In genomic region chr5:125189451-125190051, GRCh38 we compare ENCODE assay signal across 22 cellular contexts.
DNase-seq lines count a peak whose midpoint lies in the region; FAIRE-seq and TF ChIP-seq lines count a peak whose summit lies in the region.
"Had no signal": no experiment of that assay in that cellular context is flagged by ENCODE, and none has a peak within 500 bp of the region (broad histone marks: within the 10 kb centered on the region; RNA-seq: fewer than 3 reads in every experiment).

No MANE protein-coding gene starts in this region.

- H2BK15ac ChIP-seq in H9 (ENCODE audit: low read depth, low read length), result no peak overlapping the region

- intact Hi-C loops in endothelial cell of umbilical vein (cut with micrococcal nuclease), result no loop called here
- intact Hi-C loops in posterior cingulate gyrus (cut with DNase I), result no loop called here
- intact Hi-C loops in ovary (cut with DNase I), result no loop called here

- no peak overlapping the region for H3K27ac ChIP-seq in GM23248
- H3K27ac ChIP-seq in endothelial cell of umbilical vein (ENCODE audit: insufficient read depth, low read depth, low read length), result no peak overlapping the region
- H3K27ac ChIP-seq in H9 (ENCODE audit: insufficient read length, low read depth, low read length), result no peak overlapping the region
- H3K27ac ChIP-seq in ovary, result no peak overlapping the region
- H3K27ac ChIP-seq: thoracic aorta had no signal

- H3K27me3 ChIP-seq in GM23248 (replicated peaks; ENCODE audit: insufficient read depth), result no peaks in the 10 kb centered on the region
- no peaks in the 10 kb centered on the region for H3K27me3 ChIP-seq in endothelial cell of umbilical vein (ENCODE audit: control insufficient read depth in 2 of 2, insufficient read depth in 2 of 2, low read length in 2 of 2)
- no peaks in the 10 kb centered on the region for H3K27me3 ChIP-seq in H9 (ENCODE audit: insufficient read depth, low read length)
- no peaks in the 10 kb centered on the region for H3K27me3 ChIP-seq in ovary

- no peaks in the 10 kb centered on the region for H3K23me2 ChIP-seq in H9 (ENCODE audit: insufficient read length, low read depth, low read length, poor library complexity, severe bottlenecking)

- H3K27me3 Mint-ChIP-seq in nephron progenitor cell (ENCODE audit: low read depth, poor library complexity) (no peaks in the 10 kb centered on the region), H9 (ENCODE audit: low read depth) (no peaks in the 10 kb centered on the region; the same call in 1 of the 2 replicates)
- H3K27me3 Mint-ChIP-seq: activated naive CD8-positive, alpha-beta T cell treated with anti-CD3 and anti-CD28 coated beads for 36 hours; memory B cell had no signal

- H2AK5ac ChIP-seq in H9 (ENCODE audit: insufficient read length, low read length), result no peak overlapping the region

- dilution Hi-C loops in endothelial cell of umbilical vein (cut with MboI; ENCODE audit: extremely low pct_ligation_motif_present, low sequenced_read_pairs), result no loop called here

- H3K4me3 ChIP-seq in GM23248 (no peak overlapping the region), endothelial cell of umbilical vein (replicated peaks in 1 of 3; ENCODE audit: insufficient read depth in 1 of 3, low read depth in 1 of 3, low read length in 3 of 3) (no peak overlapping the region), ovary (no peak overlapping the region)
- H3K4me3 ChIP-seq: thoracic aorta had no signal

- H4K8ac ChIP-seq in H9 (replicated peaks; ENCODE audit: insufficient read length, low read depth, low read length), result no peak overlapping the region

- no peak overlapping the region for H3K4ac ChIP-seq in H9 (ENCODE audit: low read depth, low read length)

- H3K4me3 Mint-ChIP-seq in nephron progenitor cell (no peak overlapping the region), H9 (no peak overlapping the region)
- H3K4me3 Mint-ChIP-seq: activated naive CD8-positive, alpha-beta T cell treated with anti-CD3 and anti-CD28 coated beads for 36 hours; HFFc6; memory B cell; natural killer cell; WTC11 had no signal

- H3K14ac ChIP-seq in H9 (ENCODE audit: insufficient read depth, low read length), result no peak overlapping the region

- H3K9ac ChIP-seq in GM23248 (no peak overlapping the region), endothelial cell of umbilical vein (replicated peaks; ENCODE audit: extremely low read depth, insufficient read depth, low read length) (no peak overlapping the region), H9 (ENCODE audit: extremely low read depth, insufficient read length, low read length) (no peak overlapping the region)

- POLR2A ChIA-PET in endothelial cell of umbilical vein (lab: Charles Lee), result no interaction called here

- no peaks in the 10 kb centered on the region for H3F3A ChIP-seq in GM23248 (ENCODE audit: insufficient read depth)

- DNase-seq in GM23248 (peak; percentile 50), M059J (ENCODE audit: low read depth) (peak; percentile 58), endothelial cell of umbilical vein (ENCODE audit: low read depth, low spot score) (peak; percentile 8), nephron progenitor cell (no peak), posterior cingulate gyrus (no peak), H9 (no peak), islet precursor cell (no peak), ovary (no peak)
- DNase-seq: activated naive CD8-positive, alpha-beta T cell treated with anti-CD3 and anti-CD28 coated beads for 36 hours; COR-L47; dermis blood vessel endothelial cell; HFFc6; kidney; natural killer cell; NCI-H2029; NCI-H510A treated with DMSO at 0.1 percent for 48 hours; SHP77; stimulated activated CD4-positive, alpha-beta T cell treated with anti-CD3 and anti-CD28 coated beads, Interleukin-12 subunit alpha, Interleukin-12 subunit beta, amount 100 ng/mL, for 4 hours had no signal

- TF ChIP-seq EP300 in ovary (IDR thresholded peaks at IDR 0.05), result no peak

- in situ Hi-C loops in GM23248 (cut with MboI), result no loop called here

- H3K27ac Mint-ChIP-seq in nephron progenitor cell (peak overlapping the region; percentile 69), H9 (no peak overlapping the region)
- H3K27ac Mint-ChIP-seq: activated naive CD8-positive, alpha-beta T cell treated with anti-CD3 and anti-CD28 coated beads for 36 hours; HFFc6; memory B cell; natural killer cell; WTC11 had no signal

- no peak overlapping the region for H2BK120ac ChIP-seq in H9 (ENCODE audit: low read depth, low read length, poor library complexity, severe bottlenecking)

- H2AFZ ChIP-seq in GM23248, result no peak overlapping the region
- no peak overlapping the region for H2AFZ ChIP-seq in endothelial cell of umbilical vein (ENCODE audit: low read depth, low read length)
- no peak overlapping the region for H2AFZ ChIP-seq in H9 (ENCODE audit: low read length)

- H4K20me1 ChIP-seq in GM23248 (ENCODE audit: insufficient read depth) (no peaks in the 10 kb centered on the region), endothelial cell of umbilical vein (replicated peaks; ENCODE audit: control insufficient read depth, extremely low read depth, insufficient read depth, low read length) (no peaks in the 10 kb centered on the region), H9 (ENCODE audit: control insufficient read depth, insufficient read depth, insufficient read length) (no peaks in the 10 kb centered on the region)

- H3K79me2 ChIP-seq in GM23248 (ENCODE audit: insufficient read depth), result no peaks in the 10 kb centered on the region
- H3K79me2 ChIP-seq in endothelial cell of umbilical vein (ENCODE audit: control insufficient read depth, insufficient read depth, low read length), result no peaks in the 10 kb centered on the region
- H3K79me2 ChIP-seq in H9 (ENCODE audit: insufficient read depth, low read length), result no peaks in the 10 kb centered on the region

- H3K4me1 Mint-ChIP-seq in nephron progenitor cell, result peaks cover 62% of the 10 kb centered on the region
- H3K4me1 Mint-ChIP-seq in H9, result peaks cover 30 to 32% of the 10 kb centered on the region in 2 experiments
- H3K4me1 Mint-ChIP-seq: activated naive CD8-positive, alpha-beta T cell treated with anti-CD3 and anti-CD28 coated beads for 36 hours; natural killer cell had no signal

- no peak overlapping the region for H2BK5ac ChIP-seq in H9 (ENCODE audit: insufficient read length, low read length)

- H3T11ph ChIP-seq in H9 (ENCODE audit: low read length), result no peak overlapping the region

- H3K4me2 ChIP-seq in GM23248 (ENCODE audit: unreplicated experiment), result no peak overlapping the region
- H3K4me2 ChIP-seq in endothelial cell of umbilical vein (ENCODE audit: insufficient read depth, low read length), result no peak overlapping the region
- no peak overlapping the region for H3K4me2 ChIP-seq in H9 (ENCODE audit: insufficient read depth, insufficient read length, low read length)

- H3K23ac ChIP-seq in H9 (ENCODE audit: insufficient read length, low read depth, low read length), result no peak overlapping the region

- H2BK12ac ChIP-seq in H9 (ENCODE audit: insufficient read length, low read depth, low read length), result no peak overlapping the region

- no peaks in the 10 kb centered on the region for H3K9me3 Mint-ChIP-seq in nephron progenitor cell
- no peaks in the 10 kb centered on the region for H3K9me3 Mint-ChIP-seq in H9
- H3K9me3 Mint-ChIP-seq: activated naive CD8-positive, alpha-beta T cell treated with anti-CD3 and anti-CD28 coated beads for 36 hours; HFFc6; memory B cell; natural killer cell had no signal

- H3K36me3 ChIP-seq in GM23248 (ENCODE audit: low read depth) (no peaks in the 10 kb centered on the region), endothelial cell of umbilical vein (ENCODE audit: control insufficient read depth in 2 of 2, extremely low read depth in 1 of 2, insufficient read depth in 2 of 2, low read length in 2 of 2) (no peaks in the 10 kb centered on the region), ovary (no peaks in the 10 kb centered on the region)
- H3K36me3 ChIP-seq: thoracic aorta had no signal

- no peaks in the 10 kb centered on the region for H3K9me1 ChIP-seq in endothelial cell of umbilical vein (replicated peaks; ENCODE audit: control insufficient read depth, extremely low read depth, insufficient read depth, low read length)

- H2BK20ac ChIP-seq in H9 (ENCODE audit: low read depth, low read length, poor library complexity, severe bottlenecking), result no peak overlapping the region

- no peak overlapping the region for H3K56ac ChIP-seq in H9 (ENCODE audit: insufficient read length, low read depth, low read length)

- no peak overlapping the region for H4K91ac ChIP-seq in H9 (ENCODE audit: insufficient read length, low read depth, low read length)

- H3K18ac ChIP-seq in H9 (ENCODE audit: insufficient read length, low read depth, low read length), result no peak overlapping the region

- no TSS peak for BruUV-seq in endothelial cell of umbilical vein (replicated peaks; lab: Mats Ljungman, UMichigan)

- no peaks in the 10 kb centered on the region for H3K79me1 ChIP-seq in H9 (ENCODE audit: insufficient read depth, low read depth, low read length, poor library complexity, severe bottlenecking)

- H3K9me3 ChIP-seq in GM23248 (ENCODE audit: low read depth) (no peaks in the 10 kb centered on the region), endothelial cell of umbilical vein (replicated peaks; ENCODE audit: control insufficient read depth, insufficient read depth, low read length) (no peaks in the 10 kb centered on the region), H9 (ENCODE audit: control insufficient read depth, low read depth, low read length) (no peaks in the 10 kb centered on the region), ovary (no peaks in the 10 kb centered on the region)
- H3K9me3 ChIP-seq: thoracic aorta had no signal

- H3K4me1 ChIP-seq in GM23248 (ENCODE audit: insufficient read depth), result no peaks in the 10 kb centered on the region
- H3K4me1 ChIP-seq in endothelial cell of umbilical vein (ENCODE audit: control insufficient read depth, extremely low read depth, insufficient read depth, low read length), result no peaks in the 10 kb centered on the region
- H3K4me1 ChIP-seq in H9 (ENCODE audit: insufficient read depth, low read length), result peaks cover 4% of the 10 kb centered on the region; the same call in 1 of the 2 replicates
- peaks cover 3% of the 10 kb centered on the region for H3K4me1 ChIP-seq in ovary (ENCODE audit: insufficient read depth)

- H3K9me2 ChIP-seq in GM23248 (ENCODE audit: insufficient read depth), result no peaks in the 10 kb centered on the region

- peak; percentile 38 for FAIRE-seq in endothelial cell of umbilical vein (lab: Jason Lieb, UNC)
- FAIRE-seq: G401.6, kidney had no signal

- CTCF ChIA-PET in endothelial cell of umbilical vein (lab: Charles Lee), result interaction anchor here (0.5 kb wide), 1 partner anchor 308 kb away, joined by 3 read pairs; no protein-coding TSS in a partner anchor

- H3K36me3 Mint-ChIP-seq in nephron progenitor cell (ENCODE audit: low read depth), result no peaks in the 10 kb centered on the region
- H3K36me3 Mint-ChIP-seq in H9 (ENCODE audit: insufficient read depth in 1 of 3, low read depth in 3 of 3), result no peaks in the 10 kb centered on the region
- H3K36me3 Mint-ChIP-seq: activated naive CD8-positive, alpha-beta T cell treated with anti-CD3 and anti-CD28 coated beads for 36 hours; memory B cell; natural killer cell; WTC11 had no signal

- WGBS in GM23248 (ENCODE audit: low coverage in 1 of 2, low lambda C conversion rate in 2 of 2, missing lambda C conversion rate in 2 of 2), 2 experiments, result 37 to 50% methylated on average over 1 of the region's 1 CpG
- WGBS in H9 (ENCODE audit: extremely low coverage, insufficient read length, low lambda C conversion rate), result no CpG with 5 or more reads among the region's 1 CpG
- WGBS in ovary, 3 donors, result 74 to 90% (median 86%) methylated on average over 1 of the region's 1 CpG

- H4K5ac ChIP-seq in H9 (ENCODE audit: insufficient read length, low read depth, low read length), result no peak overlapping the region

- TF ChIP-seq CTCF in endothelial cell of umbilical vein (IDR thresholded peaks at IDR 0.05; ENCODE audit: extremely low read depth in 1 of 2, insufficient read depth in 1 of 2, low read depth in 1 of 2, low read length in 2 of 2) (no peak), nephron progenitor cell (IDR thresholded peaks at IDR 0.05) (no peak), H9 (conservative IDR thresholded peaks at IDR 0.05) (no peak), ovary (IDR thresholded peaks at IDR 0.05) (no peak)

- TF ChIP-seq POLR2A in endothelial cell of umbilical vein (IDR thresholded peaks at IDR 0.05; ENCODE audit: low read depth, low read length) (no peak), ovary (IDR thresholded peaks at IDR 0.05) (no peak)

Comparison
In these comparisons a context has a peak if more than half of its experiments do, and no peak if none do; other contexts are left out.
1. DNase-seq: peak in GM23248 (single experiment), M059J (single experiment) and endothelial cell of umbilical vein (single experiment); none in nephron progenitor cell (single experiment), posterior cingulate gyrus (0 of 10), H9 (single experiment), islet precursor cell (single experiment) and ovary (0 of 5).